26 cellular contexts compared by ENCODE assay signal in genomic region chrX:112067601-112068000, GRCh38. TPM values are rescaled to one million over a fixed set of nuclear protein-coding genes. Genes with fewer than 3 reads are reported as not detected.
"Had no signal": no experiment of that assay in that cellular context is flagged by ENCODE, and none has a peak within 500 bp of the region (broad histone marks: within the 10 kb centered on the region; RNA-seq: fewer than 3 reads in every experiment).

No MANE protein-coding gene starts in this region.

- H3K4me1 ChIP-seq: esophagus muscularis mucosa, right lobe of liver, stomach, suprapubic skin, transverse colon had no signal

- H3K9me3 ChIP-seq: esophagus muscularis mucosa, neutrophil, ovary, right lobe of liver, stomach, suprapubic skin, transverse colon had no signal

- H2AFZ ChIP-seq: hepatocyte had no signal

- H3K36me3 ChIP-seq: esophagus muscularis mucosa, neutrophil, ovary, right lobe of liver, stomach, suprapubic skin, transverse colon had no signal

- H3K4me3 ChIP-seq: coronary artery, esophagus muscularis mucosa, hepatocyte, ovary, right lobe of liver, skin epidermis, stomach, suprapubic skin, transverse colon had no signal

- DNase-seq: activated B cell treated with CpG ODN at 0.5 μM for 24 hours; activated CD4-positive, alpha-beta T cell treated with anti-CD3 and anti-CD28 coated beads for 4 hours; activated CD4-positive, alpha-beta T cell treated with anti-CD3 and anti-CD28 coated beads, Interleukin-2, amount 50 U/mL, for 48 hours; activated CD8-positive, alpha-beta memory T cell treated with anti-CD3 and anti-CD28 coated beads, Interleukin-2, amount 50 U/mL, for 48 hours; activated naive CD4-positive, alpha-beta T cell treated with Interleukin-2 at 50 U/mL for 16 hours; activated naive CD8-positive, alpha-beta T cell treated with anti-CD3 and anti-CD28 coated beads, Interleukin-2, amount 10 ng/mL, durations not matched to agents 7 days and 5 days; activated T-cell treated with anti-CD3 and anti-CD28 coated beads, Interleukin-2, amount 50 U/mL, for 4 hours; amniotic stem cell; cerebellar nuclear complex; glutamatergic neuron; left ventricle myocardium superior; ovary; right lobe of liver; stomach; transverse colon had no signal

- H3K4me2 ChIP-seq: hepatocyte had no signal

- H3K27ac ChIP-seq: coronary artery, esophagus muscularis mucosa, hepatocyte, neutrophil, ovary, right lobe of liver, skin epidermis, stomach, suprapubic skin, transverse colon had no signal

- H3K27me3 ChIP-seq: esophagus muscularis mucosa, hepatocyte, neutrophil, ovary, right lobe of liver, suprapubic skin, transverse colon had no signal

- H3K79me2 ChIP-seq: hepatocyte had no signal

RNA-seq across cellular contexts. Expression of gene TRPC5, which starts 15.0 kb away (rescaled TPM):
- total RNA-seq: activated B cell treated with CpG ODN at 0.5 μM for 24 hours; activated CD8-positive, alpha-beta memory T cell treated with anti-CD3 and anti-CD28 coated beads for 36 hours; activated naive CD8-positive, alpha-beta T cell treated with anti-CD3 and anti-CD28 coated beads, Interleukin-2, amount 10 ng/mL, durations not matched to agents 7 days and 5 days; activated T-cell treated with anti-CD3 and anti-CD28 coated beads, Interleukin-2, amount 50 U/mL, for 4 hours; activated T-helper 2 cell treated with anti-CD3 and anti-CD28 coated beads, Interferon-gamma antibody, Interleukin-2, Interleukin-4, amounts not matched to agents 10 μg/mL and 5 μg/mL and 100 μg/mL, durations not matched to agents 14 hours and 24 hours and 36 hours; left ventricle myocardium superior; myocyte; ovary; pulmonary artery endothelial cell; suprapubic skin; transverse colon had no signal

RNA-seq across cellular contexts. Expression of gene RTL4, which starts 15.2 kb away (rescaled TPM):
- total RNA-seq: activated B cell treated with CpG ODN at 0.5 μM for 24 hours; activated CD8-positive, alpha-beta memory T cell treated with anti-CD3 and anti-CD28 coated beads for 36 hours; activated naive CD8-positive, alpha-beta T cell treated with anti-CD3 and anti-CD28 coated beads, Interleukin-2, amount 10 ng/mL, durations not matched to agents 7 days and 5 days; activated T-cell treated with anti-CD3 and anti-CD28 coated beads, Interleukin-2, amount 50 U/mL, for 4 hours; activated T-helper 2 cell treated with anti-CD3 and anti-CD28 coated beads, Interferon-gamma antibody, Interleukin-2, Interleukin-4, amounts not matched to agents 10 μg/mL and 5 μg/mL and 100 μg/mL, durations not matched to agents 14 hours and 24 hours and 36 hours; esophagus muscularis mucosa; frontal cortex; hepatocyte; left ventricle myocardium superior; myocyte; ovary; pulmonary artery endothelial cell; stomach; suprapubic skin; transverse colon had no signal
